21 cellular contexts compared by ENCODE assay signal in the genomic region with DNA sequence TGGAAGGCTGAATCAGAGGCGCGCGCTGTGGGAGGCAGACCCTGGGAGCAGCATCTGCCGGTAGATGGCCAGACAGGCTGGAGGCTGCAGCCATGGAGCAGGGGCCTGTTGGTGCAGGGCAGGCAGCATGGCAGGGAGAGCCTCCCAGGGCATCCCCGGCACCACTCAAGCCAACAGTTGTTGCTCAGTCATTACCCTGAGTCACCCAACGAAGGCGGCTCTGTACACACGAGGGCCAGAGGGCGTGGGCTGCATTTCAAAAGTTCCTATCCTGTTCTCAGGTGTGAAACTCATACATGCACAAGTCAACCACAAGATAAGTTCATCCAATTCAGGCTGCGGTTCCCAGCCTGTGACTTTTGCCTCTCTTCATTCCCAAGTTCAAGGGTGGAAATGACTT. TPM values are rescaled to one million over a fixed set of nuclear protein-coding genes. Genes with fewer than 3 reads are reported as not detected.
A peak's percentile ranks its signal among the peaks of the same experiment; 100 is the strongest.
DNase-seq lines count a peak whose midpoint lies in the region; ATAC-seq, FAIRE-seq and TF ChIP-seq lines count a peak whose summit lies in the region.
"Had no signal": no experiment of that assay in that cellular context is flagged by ENCODE, and none has a peak within 500 bp of the region (broad histone marks: within the 10 kb centered on the region; RNA-seq: fewer than 3 reads in every experiment).

No MANE protein-coding gene starts in this region.

- H3K9ac ChIP-seq in keratinocyte (ENCODE audit: control insufficient read depth, extremely low read depth, insufficient read depth, low read length) (peak overlapping the region; percentile 34), H9 (ENCODE audit: extremely low read depth, insufficient read length, low read length) (no peak overlapping the region)

- no CpG with 5 or more reads among the region's 10 CpGs for WGBS in H9 (ENCODE audit: extremely low coverage, insufficient read length, low lambda C conversion rate)

- no peak overlapping the region for H2AK5ac ChIP-seq in H9 (ENCODE audit: insufficient read length, low read length)

- H3K27me3 ChIP-seq in RWPE2 (ENCODE audit: insufficient read depth, poor library complexity, severe bottlenecking): peaks cover 7% of the 10 kb centered on the region
- peaks cover 26% of the 10 kb centered on the region for H3K27me3 ChIP-seq in keratinocyte (ENCODE audit: control insufficient read depth, extremely low read depth, insufficient read depth, low read length)
- peaks cover 24% of the 10 kb centered on the region; the same call in 1 of the 2 replicates for H3K27me3 ChIP-seq in H9 (ENCODE audit: insufficient read depth, low read length)
- H3K27me3 ChIP-seq: tibial artery had no signal

- no peak overlapping the region for H3K56ac ChIP-seq in H9 (ENCODE audit: insufficient read length, low read depth, low read length)

- H2BK15ac ChIP-seq in H9 (ENCODE audit: low read depth, low read length): no peak overlapping the region

- H2AFZ ChIP-seq in keratinocyte (ENCODE audit: control insufficient read depth, low read length): no peak overlapping the region
- no peak overlapping the region for H2AFZ ChIP-seq in H9 (ENCODE audit: low read length)

- dilution Hi-C loops in keratinocyte (cut with MboI; ENCODE audit: extremely low pct_ligation_motif_present, low sequenced_read_pairs): no loop called here

- peaks cover 60% of the 10 kb centered on the region for H3K27me3 Mint-ChIP-seq in H9 (ENCODE audit: low read depth)

- peak; percentile 45 for DNase-seq in NK-92 treated with Interleukin-12 subunit alpha and Interleukin-12 subunit beta, amount 100 ng/mL, for 24 hours (lab: John Stamatoyannopoulos, UW)
- DNase-seq in NK-92 (lab: John Stamatoyannopoulos, UW; ENCODE audit: unreplicated experiment) (no peak), RWPE2 (ENCODE audit: low spot score) (no peak), keratinocyte (ENCODE audit: low read depth, low spot score) (peak; percentile 90), H9 (no peak)
- DNase-seq in stimulated activated effector memory CD8-positive, alpha-beta T cell treated with anti-CD3 and anti-CD28 coated beads, Interleukin-12 subunit alpha, Interleukin-12 subunit beta, amount 100 ng/mL, for 72 hours (ENCODE audit: low spot score in 2 of 2): no peak
- DNase-seq: activated gamma-delta T cell; DMS53; erythroblast; glutamatergic neuron; islet precursor cell; NCI-H2029 treated with DMSO at 0.1 percent for 48 hours; NCI-H510A treated with DMSO at 0.1 percent for 48 hours; sigmoid colon; stimulated activated CD4-positive, alpha-beta T cell treated with anti-CD3 and anti-CD28 coated beads, Interleukin-4, amount 100 ng/mL, for 4 hours; WERI-Rb-1 had no signal

- H4K91ac ChIP-seq in H9 (ENCODE audit: insufficient read length, low read depth, low read length): no peak overlapping the region

- H3K27ac ChIP-seq in RWPE2 (ENCODE audit: poor library complexity, severe bottlenecking) (no peak overlapping the region), keratinocyte (ENCODE audit: control insufficient read depth, insufficient read depth, low read length) (peak overlapping the region; percentile 71), H9 (ENCODE audit: insufficient read length, low read depth, low read length) (no peak overlapping the region)
- H3K27ac ChIP-seq: 22Rv1, C4-2B, WERI-Rb-1 had no signal

- H3K9me3 Mint-ChIP-seq in stimulated activated effector memory CD8-positive, alpha-beta T cell treated with anti-CD3 and anti-CD28 coated beads, Interleukin-12 subunit alpha, Interleukin-12 subunit beta, amount 100 ng/mL, for 72 hours: no peaks in the 10 kb centered on the region
- no peaks in the 10 kb centered on the region for H3K9me3 Mint-ChIP-seq in H9

- no peaks in the 10 kb centered on the region for H3K36me3 Mint-ChIP-seq in stimulated activated effector memory CD8-positive, alpha-beta T cell treated with anti-CD3 and anti-CD28 coated beads, Interleukin-12 subunit alpha, Interleukin-12 subunit beta, amount 100 ng/mL, for 72 hours
- H3K36me3 Mint-ChIP-seq in H9 (ENCODE audit: insufficient read depth in 1 of 3, low read depth in 3 of 3): no peaks in the 10 kb centered on the region; a peak in 1 of 7 replicates

- H3K27ac Mint-ChIP-seq in stimulated activated effector memory CD8-positive, alpha-beta T cell treated with anti-CD3 and anti-CD28 coated beads, Interleukin-12 subunit alpha, Interleukin-12 subunit beta, amount 100 ng/mL, for 72 hours: no peak overlapping the region
- no peak overlapping the region for H3K27ac Mint-ChIP-seq in H9

- H3K14ac ChIP-seq in H9 (ENCODE audit: insufficient read depth, low read length): no peak overlapping the region

- H3K23me2 ChIP-seq in H9 (ENCODE audit: insufficient read length, low read depth, low read length, poor library complexity, severe bottlenecking): peaks cover 4% of the 10 kb centered on the region

- no peak overlapping the region for H2BK5ac ChIP-seq in H9 (ENCODE audit: insufficient read length, low read length)

- no peaks in the 10 kb centered on the region for H3K4me1 Mint-ChIP-seq in stimulated activated effector memory CD8-positive, alpha-beta T cell treated with anti-CD3 and anti-CD28 coated beads, Interleukin-12 subunit alpha, Interleukin-12 subunit beta, amount 100 ng/mL, for 72 hours
- H3K4me1 Mint-ChIP-seq in H9: peaks cover 14 to 25% of the 10 kb centered on the region in 2 experiments

- no peak overlapping the region for H3K18ac ChIP-seq in H9 (ENCODE audit: insufficient read length, low read depth, low read length)

- ATAC-seq in RWPE2 (ENCODE audit: low read depth): peak; percentile 95
- peak; percentile 9 for ATAC-seq in stimulated activated effector memory CD8-positive, alpha-beta T cell treated with anti-CD3 and anti-CD28 coated beads, Interleukin-12 subunit alpha, Interleukin-12 subunit beta, amount 100 ng/mL, for 72 hours
- no peak for ATAC-seq in GM21825 (IDR thresholded peaks at IDR 0.05; ENCODE audit: unreplicated experiment)
- no peak for ATAC-seq in GM18907 (IDR thresholded peaks at IDR 0.05; ENCODE audit: unreplicated experiment)

- no peak overlapping the region for H4K5ac ChIP-seq in H9 (ENCODE audit: insufficient read length, low read depth, low read length)

- no peak overlapping the region for H3K23ac ChIP-seq in H9 (ENCODE audit: insufficient read length, low read depth, low read length)

- FAIRE-seq in keratinocyte (lab: Jason Lieb, UNC): peak; percentile 94

- no peak overlapping the region for H4K8ac ChIP-seq in H9 (replicated peaks; ENCODE audit: insufficient read length, low read depth, low read length)

- H3K9me3 ChIP-seq in RWPE2 (ENCODE audit: severe bottlenecking): no peaks in the 10 kb centered on the region
- H3K9me3 ChIP-seq in keratinocyte (ENCODE audit: control insufficient read depth, low read depth, low read length): no peaks in the 10 kb centered on the region
- H3K9me3 ChIP-seq in H9 (ENCODE audit: control insufficient read depth, low read depth, low read length): no peaks in the 10 kb centered on the region
- H3K9me3 ChIP-seq: sigmoid colon, tibial artery had no signal

- peaks cover 3% of the 10 kb centered on the region for H3K9me1 ChIP-seq in keratinocyte (ENCODE audit: control insufficient read depth, extremely low read depth, insufficient read depth, low read length)

- H3K4me3 ChIP-seq in RWPE2 (ENCODE audit: severe bottlenecking) (no peak overlapping the region), keratinocyte (ENCODE audit: control insufficient read depth in 2 of 3, extremely low read depth in 1 of 3, insufficient read depth in 2 of 3, low read depth in 1 of 3, low read length in 3 of 3) (peak overlapping the region in 2 of 3 experiments; percentile 5 to 18)
- H3K4me3 ChIP-seq: sigmoid colon, tibial artery had no signal

- peaks cover 56% of the 10 kb centered on the region for H3K79me2 ChIP-seq in keratinocyte (ENCODE audit: control insufficient read depth, insufficient read depth, low read length)
- no peaks in the 10 kb centered on the region for H3K79me2 ChIP-seq in H9 (ENCODE audit: insufficient read depth, low read length)

- no peaks in the 10 kb centered on the region for H4K20me1 ChIP-seq in keratinocyte (ENCODE audit: control insufficient read depth, extremely low read depth, insufficient read depth, low read length)
- no peaks in the 10 kb centered on the region for H4K20me1 ChIP-seq in H9 (ENCODE audit: control insufficient read depth, insufficient read depth, insufficient read length)

- H3K4me1 ChIP-seq in RWPE2 (ENCODE audit: insufficient read depth, poor library complexity, severe bottlenecking): peaks cover 8% of the 10 kb centered on the region
- H3K4me1 ChIP-seq in keratinocyte (ENCODE audit: control insufficient read depth, extremely low read depth, insufficient read depth, low read length): peaks cover 32% of the 10 kb centered on the region
- no peaks in the 10 kb centered on the region; the same call in 1 of the 2 replicates for H3K4me1 ChIP-seq in H9 (ENCODE audit: insufficient read depth, low read length)

- TF ChIP-seq CTCF in RWPE2 (IDR thresholded peaks at IDR 0.05; ENCODE audit: poor library complexity, severe bottlenecking) (no peak), keratinocyte (optimal IDR thresholded peaks at IDR 0.05 in 1 of 3, IDR thresholded peaks at IDR 0.05 in 1 of 3, conservative IDR thresholded peaks at IDR 0.05 in 1 of 3; ENCODE audit: extremely low read depth in 1 of 3, insufficient read depth in 2 of 3, low read length in 3 of 3) (peak in 1 of 3 experiments; percentile 40), H9 (conservative IDR thresholded peaks at IDR 0.05) (no peak)

- H3K4me2 ChIP-seq in keratinocyte (ENCODE audit: control insufficient read depth, extremely low read depth, insufficient read depth, low read depth, low read length): peak overlapping the region; percentile 72
- no peak overlapping the region for H3K4me2 ChIP-seq in H9 (ENCODE audit: insufficient read depth, insufficient read length, low read length)

- H2BK120ac ChIP-seq in H9 (ENCODE audit: low read depth, low read length, poor library complexity, severe bottlenecking): no peak overlapping the region

- no peaks in the 10 kb centered on the region for H3K79me1 ChIP-seq in H9 (ENCODE audit: insufficient read depth, low read depth, low read length, poor library complexity, severe bottlenecking)

- H3K4ac ChIP-seq in H9 (ENCODE audit: low read depth, low read length): no peak overlapping the region

- H3T11ph ChIP-seq in H9 (ENCODE audit: low read length): no peak overlapping the region

- no peak overlapping the region for H3K4me3 Mint-ChIP-seq in stimulated activated effector memory CD8-positive, alpha-beta T cell treated with anti-CD3 and anti-CD28 coated beads, Interleukin-12 subunit alpha, Interleukin-12 subunit beta, amount 100 ng/mL, for 72 hours
- no peak overlapping the region for H3K4me3 Mint-ChIP-seq in H9

- no peak overlapping the region for H2BK12ac ChIP-seq in H9 (ENCODE audit: insufficient read length, low read depth, low read length)

- H3K36me3 ChIP-seq in RWPE2 (ENCODE audit: low read depth) (no peaks in the 10 kb centered on the region), keratinocyte (ENCODE audit: control insufficient read depth in 2 of 2, extremely low read depth in 1 of 2, insufficient read depth in 2 of 2, low read length in 2 of 2) (peaks cover 0 to 13% of the 10 kb centered on the region in 2 experiments)
- H3K36me3 ChIP-seq: sigmoid colon, tibial artery, WERI-Rb-1 had no signal

- no peak overlapping the region for H2BK20ac ChIP-seq in H9 (ENCODE audit: low read depth, low read length, poor library complexity, severe bottlenecking)

RNA-seq across cellular contexts. Expression of a gene that starts 2.6 kb away (rescaled TPM):
- polyA plus RNA-seq in keratinocyte: 9.1 to 158 TPM (median 45.2 TPM) in 3 replicates
- polyA plus RNA-seq in keratinocyte (2011; ENCODE audit: low read depth): 0.95 TPM
- 25.4 and 26.4 TPM in 2 replicates for polyA plus RNA-seq in keratinocyte (2011; cell fraction: cytosol; rRNA removed)
- 54.1 and 62.1 TPM in 2 replicates for polyA plus RNA-seq in keratinocyte (2011; cell fraction: nucleus; rRNA removed)
- 0.80 and 125 TPM in 2 replicates for polyA plus RNA-seq in keratinocyte (2012; ENCODE audit: low replicate concordance)
- polyA minus RNA-seq in keratinocyte: 12.6 to 180 TPM (median 44.4 TPM) in 3 replicates
- 39.9 TPM for polyA minus RNA-seq in keratinocyte (2011; cell fraction: cytosol; rRNA and poly(A)+ RNA removed)
- polyA minus RNA-seq in keratinocyte (2011; cell fraction: nucleus; rRNA and poly(A)+ RNA removed): 36.9 and 58.1 TPM in 2 replicates
- total RNA-seq in H9 (2021): 10.9 TPM in 2 replicates

Comparison
In these comparisons a context has a peak if more than half of its experiments do, and no peak if none do; other contexts are left out.
1. DNase-seq: peak in NK-92 treated with Interleukin-12 subunit alpha and Interleukin-12 subunit beta, amount 100 ng/mL, for 24 hours (single experiment) and keratinocyte (single experiment); none in NK-92 (single experiment), RWPE2 (single experiment), stimulated activated effector memory CD8-positive, alpha-beta T cell treated with anti-CD3 and anti-CD28 coated beads, Interleukin-12 subunit alpha, Interleukin-12 subunit beta, amount 100 ng/mL, for 72 hours (0 of 2) and H9 (single experiment).
2. ATAC-seq: peak in RWPE2 (single experiment) and stimulated activated effector memory CD8-positive, alpha-beta T cell treated with anti-CD3 and anti-CD28 coated beads, Interleukin-12 subunit alpha, Interleukin-12 subunit beta, amount 100 ng/mL, for 72 hours (single experiment); none in GM21825 (single experiment) and GM18907 (single experiment).